In the genomic region with DNA sequence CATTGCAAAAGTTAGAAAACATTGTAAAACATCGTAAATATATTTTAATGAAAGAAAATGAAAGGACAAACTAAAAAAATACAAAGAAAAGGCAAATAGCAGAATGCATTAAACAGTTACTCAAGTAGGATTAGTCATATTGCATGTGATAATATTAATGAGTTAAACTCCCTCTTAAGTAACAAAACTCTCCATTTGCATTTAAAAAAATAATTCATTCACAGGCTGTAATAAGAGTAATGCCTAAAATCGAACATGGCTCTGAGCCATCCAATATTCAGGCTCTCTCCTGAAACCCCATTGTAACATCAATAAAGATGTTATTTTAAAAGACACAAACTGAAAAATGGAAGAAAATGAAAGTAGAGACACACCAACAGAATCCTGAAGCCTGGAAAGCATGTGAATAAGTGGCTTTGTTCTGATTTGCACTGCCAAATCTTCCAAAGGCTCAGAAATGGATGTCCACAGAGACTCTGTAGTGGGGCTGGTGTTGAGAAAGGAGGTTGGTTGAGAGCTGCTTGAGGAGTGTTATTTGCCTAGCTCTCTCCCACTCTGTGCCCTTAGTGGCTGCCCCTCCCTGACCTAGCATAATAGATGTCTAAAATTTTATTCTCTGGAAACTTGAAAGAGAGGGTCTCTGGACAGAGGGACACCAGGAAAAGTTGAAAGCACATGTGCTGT, we compare ENCODE assay signal across 27 cellular contexts.
"Had no signal": no experiment of that assay in that cellular context is flagged by ENCODE, and none has a peak within 500 bp of the region (broad histone marks: within the 10 kb centered on the region; RNA-seq: fewer than 3 reads in every experiment).

No MANE protein-coding gene starts in this region.

- FAIRE-seq: kidney had no signal

- ATAC-seq: stimulated activated naive B cell treated with anti-CD40 and anti-IgM and Interleukin-4, amounts not matched to agents 10 μg/mL and 1 μg/mL and 100 μg/mL, for 72 hours; WTC11 had no signal

- H3K4me3 ChIP-seq: coronary artery, dorsolateral prefrontal cortex, ovary, prostate gland, stomach, suprapubic skin, transverse colon had no signal

- H3K27me3 ChIP-seq: dorsolateral prefrontal cortex, ovary, stomach, suprapubic skin, transverse colon had no signal

- H3K4me1 ChIP-seq: prostate gland, stomach, suprapubic skin, transverse colon had no signal

- DNase-seq: activated CD4-positive, alpha-beta memory T cell treated with anti-CD3 and anti-CD28 coated beads, Interleukin-2, amount 10 ng/mL, durations not matched to agents 7 days and 5 days; activated CD4-positive, alpha-beta T cell treated with anti-CD3 and anti-CD28 coated beads for 1 hour; activated CD4-positive, alpha-beta T cell treated with anti-CD3 and anti-CD28 coated beads, Interleukin-2, amount 10 ng/mL, durations not matched to agents 7 days and 5 days; activated CD8-positive, alpha-beta memory T cell treated with anti-CD3 and anti-CD28 coated beads, Interleukin-2, amount 50 U/mL, for 48 hours; activated gamma-delta T cell treated with Interleukin-2 at 50 U/mL for 16 hours; activated naive CD4-positive, alpha-beta T cell treated with anti-CD3 and anti-CD28 coated beads, Interleukin-2, amount 50 U/mL, for 16 hours; activated T-cell treated with anti-CD3 and anti-CD28 coated beads, Interleukin-2, amount 50 U/mL, for 24 hours; amygdala; dorsolateral prefrontal cortex; effector memory CD4-positive, alpha-beta T cell; head of caudate nucleus; hippocampal formation; immature natural killer cell; kidney; naive B cell; nephron progenitor cell; ovary; stimulated activated CD4-positive, alpha-beta T cell treated with anti-CD3 and anti-CD28 coated beads, Interleukin-15, amount 100 ng/mL, for 24 hours; stimulated activated CD4-positive, alpha-beta T cell treated with anti-CD3 and anti-CD28 coated beads, Interleukin-2, amount 100 ng/mL, for 24 hours; stimulated activated naive B cell treated with anti-CD40 and anti-IgM and Interleukin-4, amounts not matched to agents 10 μg/mL and 1 μg/mL and 100 μg/mL, for 72 hours; stomach; T-helper 2 cell; transverse colon had no signal

- H3K9me3 ChIP-seq: ovary, prostate gland, stomach, transverse colon had no signal

- H3K27ac ChIP-seq: coronary artery, dorsolateral prefrontal cortex, ovary, prostate gland, stomach, suprapubic skin, transverse colon had no signal

- H3K36me3 ChIP-seq: ovary, prostate gland, stomach, suprapubic skin, transverse colon had no signal
